9 cellular contexts compared by ENCODE assay signal in the genomic region with DNA sequence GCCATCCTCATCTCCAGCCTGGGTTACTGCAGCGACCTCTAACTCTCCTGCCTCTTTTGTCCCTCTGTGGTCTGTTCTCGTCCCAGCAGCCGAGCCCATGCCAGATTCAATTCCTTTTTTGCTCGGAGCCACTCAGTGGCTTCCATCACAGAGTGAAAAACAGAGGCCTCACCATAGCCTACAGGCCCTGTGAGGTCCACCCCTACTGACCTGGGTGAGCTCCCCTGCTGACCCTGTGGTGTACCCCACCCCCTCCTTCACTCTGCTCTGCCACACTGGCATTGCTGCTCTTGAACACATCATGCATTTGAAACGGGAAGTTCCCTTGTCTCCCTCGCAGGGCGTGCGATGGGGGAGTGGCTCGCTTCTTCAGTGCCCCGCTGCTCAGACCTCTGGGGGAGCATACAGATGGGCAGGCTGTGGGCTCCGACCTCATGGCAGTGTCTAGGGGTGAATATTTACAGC. TPM values are rescaled to one million over a fixed set of nuclear protein-coding genes. Genes with fewer than 3 reads are reported as not detected.
A peak's percentile ranks its signal among the peaks of the same experiment; 100 is the strongest.
DNase-seq lines count a peak whose midpoint lies in the region; ATAC-seq and TF ChIP-seq lines count a peak whose summit lies in the region.
"Had no signal": no experiment of that assay in that cellular context is flagged by ENCODE, and none has a peak within 500 bp of the region (broad histone marks: within the 10 kb centered on the region; RNA-seq: fewer than 3 reads in every experiment).

No MANE protein-coding gene starts in this region.

- DNase-seq in GM06990 (ENCODE audit: extremely low read depth, insufficient read length) (peak; percentile 81), SKM-1 (lab: John Stamatoyannopoulos, UW; ENCODE audit: unreplicated experiment) (peak; percentile 14), progenitor cell of endocrine pancreas (ENCODE audit: low spot score, unreplicated experiment) (no peak), mucosa of gallbladder (ENCODE audit: low spot score) (no peak), NCI-H1694 treated with DMSO at 0.1 percent for 48 hours (lab: John Stamatoyannopoulos, UW) (no peak), HuH-7.5 (ENCODE audit: low spot score) (no peak)
- peak; percentile 69 to 75 for DNase-seq in activated naive CD4-positive, alpha-beta T cell treated with anti-CD3 and anti-CD28 coated beads, Interleukin-2, amount 50 U/mL, for 72 hours (ENCODE audit: low spot score in 2 of 2)
- DNase-seq: NCI-H524 treated with DMSO at 0.1 percent for 48 hours had no signal

- H3K4me3 ChIP-seq in GM06990 (replicated peaks; ENCODE audit: low read depth, low read length), result peak overlapping the region; percentile 63

- peaks cover 0 to 9% of the 10 kb centered on the region in 2 donors for H3K9me3 Mint-ChIP-seq in activated naive CD4-positive, alpha-beta T cell treated with anti-CD3 and anti-CD28 coated beads, Interleukin-2, amount 50 U/mL, for 72 hours
- H3K9me3 Mint-ChIP-seq in progenitor cell of endocrine pancreas (ENCODE audit: low read depth), result peaks cover 2% of the 10 kb centered on the region

- TF ChIP-seq CTCF in GM06990 (IDR thresholded peaks at IDR 0.05; ENCODE audit: insufficient read depth, low read length, poor library complexity, severe bottlenecking) (no peak), progenitor cell of endocrine pancreas (IDR thresholded peaks at IDR 0.05; ENCODE audit: unreplicated experiment) (no peak)

- peaks cover 6% of the 10 kb centered on the region for H3K36me3 ChIP-seq in GM06990 (ENCODE audit: control insufficient read depth, insufficient read depth, low read length)

- H3K4me3 Mint-ChIP-seq in progenitor cell of endocrine pancreas (ENCODE audit: low read depth), result peak overlapping the region; percentile 7

- peak; percentile 6 to 17 for ATAC-seq in activated naive CD4-positive, alpha-beta T cell treated with anti-CD3 and anti-CD28 coated beads, Interleukin-2, amount 50 U/mL, for 72 hours
- no peak for ATAC-seq in GM18511 (IDR thresholded peaks at IDR 0.05; ENCODE audit: unreplicated experiment)

- no peaks in the 10 kb centered on the region for H3K27me3 ChIP-seq in GM06990 (replicated peaks; ENCODE audit: control insufficient read depth, insufficient read depth, low read length)

- H3K27ac Mint-ChIP-seq in activated naive CD4-positive, alpha-beta T cell treated with anti-CD3 and anti-CD28 coated beads, Interleukin-2, amount 50 U/mL, for 72 hours, result peak overlapping the region; percentile 91 to 95
- H3K27ac Mint-ChIP-seq in progenitor cell of endocrine pancreas, result no peak overlapping the region

- H3K36me3 Mint-ChIP-seq in activated naive CD4-positive, alpha-beta T cell treated with anti-CD3 and anti-CD28 coated beads, Interleukin-2, amount 50 U/mL, for 72 hours, result peaks cover 37 to 45% of the 10 kb centered on the region in 2 donors
- peaks cover 16% of the 10 kb centered on the region for H3K36me3 Mint-ChIP-seq in progenitor cell of endocrine pancreas (ENCODE audit: insufficient read depth)

- H3K27me3 Mint-ChIP-seq in progenitor cell of endocrine pancreas, result peaks cover under 1% of the 10 kb centered on the region

- peaks cover 9% of the 10 kb centered on the region for H3K4me1 Mint-ChIP-seq in progenitor cell of endocrine pancreas (ENCODE audit: low read depth)

RNA-seq across cellular contexts. Expression of gene AIP, which starts 2.1 kb away (rescaled TPM):
- 100 to 1,000 TPM; 151 to 207 TPM for total RNA-seq in activated naive CD4-positive, alpha-beta T cell treated with anti-CD3 and anti-CD28 coated beads, Interleukin-2, amount 50 U/mL, for 72 hours
- total RNA-seq in progenitor cell of endocrine pancreas, result 39.2 and 39.5 TPM in 2 replicates
- 94.2 TPM for total RNA-seq in mucosa of gallbladder

RNA-seq across cellular contexts. Expression of gene TMEM134, which starts 15.8 kb away (rescaled TPM):
- 10 to 100 TPM; 39.1 to 77.9 TPM for total RNA-seq in activated naive CD4-positive, alpha-beta T cell treated with anti-CD3 and anti-CD28 coated beads, Interleukin-2, amount 50 U/mL, for 72 hours
- 63.3 and 68.6 TPM in 2 replicates for total RNA-seq in progenitor cell of endocrine pancreas
- total RNA-seq in mucosa of gallbladder, result 75.1 TPM

RNA-seq across cellular contexts. Expression of gene PITPNM1, which starts 20.3 kb away (rescaled TPM):
- 100 to 1,000 TPM; 102 to 122 TPM for total RNA-seq in activated naive CD4-positive, alpha-beta T cell treated with anti-CD3 and anti-CD28 coated beads, Interleukin-2, amount 50 U/mL, for 72 hours
- total RNA-seq in progenitor cell of endocrine pancreas (67.9 and 76.3 TPM in 2 replicates), mucosa of gallbladder (51.0 TPM)

RNA-seq across cellular contexts. Expression of gene CDK2AP2, which starts 23.1 kb away (rescaled TPM):
- total RNA-seq in activated naive CD4-positive, alpha-beta T cell treated with anti-CD3 and anti-CD28 coated beads, Interleukin-2, amount 50 U/mL, for 72 hours, result 10 to 100 TPM; 72.4 to 85.2 TPM
- total RNA-seq in progenitor cell of endocrine pancreas (35.0 and 35.7 TPM in 2 replicates), mucosa of gallbladder (95.5 TPM)

RNA-seq across cellular contexts. Expression of gene CABP4, which starts 29.7 kb away (rescaled TPM):
- 1 to 10 TPM; 1.7 to 2.8 TPM for total RNA-seq in activated naive CD4-positive, alpha-beta T cell treated with anti-CD3 and anti-CD28 coated beads, Interleukin-2, amount 50 U/mL, for 72 hours
- 0.18 TPM in 1 of 2 replicates, not detected in the other for total RNA-seq in progenitor cell of endocrine pancreas
- total RNA-seq in mucosa of gallbladder, result 3.8 TPM

Comparison
In these comparisons a context has a peak if more than half of its experiments do, and no peak if none do; other contexts are left out.
1. DNase-seq: peak in GM06990 (single experiment), SKM-1 (single experiment) and activated naive CD4-positive, alpha-beta T cell treated with anti-CD3 and anti-CD28 coated beads, Interleukin-2, amount 50 U/mL, for 72 hours (2 of 2); none in progenitor cell of endocrine pancreas (single experiment), mucosa of gallbladder (single experiment), NCI-H1694 treated with DMSO at 0.1 percent for 48 hours (single experiment) and HuH-7.5 (single experiment).